Comparison of ENCODE assay signal across 9 cellular contexts in the genomic region with DNA sequence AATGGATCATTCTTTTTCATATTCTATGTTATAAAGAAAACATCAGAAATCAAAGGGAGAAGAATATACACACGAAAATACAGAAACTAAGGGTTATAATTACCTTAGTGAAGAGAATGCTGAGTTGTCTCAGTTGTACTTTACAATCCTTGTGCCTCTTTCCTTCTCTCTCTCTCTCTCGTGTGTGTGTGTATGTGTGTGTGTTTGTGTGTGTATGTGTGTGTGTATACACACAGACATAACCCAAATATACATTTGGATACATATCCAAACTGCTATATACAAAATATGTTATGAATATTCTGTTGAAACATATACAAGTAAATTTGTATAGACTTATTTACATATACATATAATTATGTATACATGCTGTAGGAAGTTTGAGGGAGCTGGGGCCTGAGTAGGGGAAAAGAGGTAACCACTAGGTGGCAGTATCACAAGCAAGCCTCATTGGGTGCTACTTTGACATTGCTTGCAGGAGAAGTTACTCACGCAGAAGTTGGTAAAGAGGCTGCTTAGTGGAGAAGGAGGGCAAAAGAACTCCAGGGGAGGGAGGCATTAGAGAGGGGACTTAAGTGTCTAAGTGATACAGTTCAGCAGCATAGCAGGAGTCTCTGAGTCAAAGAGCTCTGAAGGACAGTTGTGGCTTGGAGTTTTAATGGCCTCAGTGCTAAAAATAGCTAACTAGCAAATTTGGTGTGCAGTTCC.
DNase-seq lines count a peak whose midpoint lies in the region; ATAC-seq and TF ChIP-seq lines count a peak whose summit lies in the region.
"Had no signal": no experiment of that assay in that cellular context is flagged by ENCODE, and none has a peak within 500 bp of the region (broad histone marks: within the 10 kb centered on the region; RNA-seq: fewer than 3 reads in every experiment).

No MANE protein-coding gene starts in this region.

- no peaks in the 10 kb centered on the region for H3K36me3 ChIP-seq in spleen
- H3K36me3 ChIP-seq: SJSA1 had no signal

- intact Hi-C loops in spleen (cut with DNase I; ENCODE audit: low total_unique reads) = no loop called here

- POLR2A ChIA-PET in HEK293T (lab: Yijun Ruan, JAX) = interaction anchor here (0.8 kb wide), 1 partner anchor 74 kb away, joined by 3 read pairs; no protein-coding TSS in a partner anchor

- CTCF ChIA-PET in HEK293T (lab: Yijun Ruan, JAX) = interaction anchor here (0.5 to 4.1 kb wide), 32 partner anchors 8 to 134 kb away, joined by 3 to 38 read pairs (median 4); no protein-coding TSS in a partner anchor

- H3K4me3 ChIP-seq in cardiac fibroblast (replicated peaks in 1 of 2; ENCODE audit: low read depth in 2 of 2, low read length in 2 of 2) (no peak overlapping the region), spleen (no peak overlapping the region)
- H3K4me3 ChIP-seq: SJSA1 had no signal

- DNase-seq in HEK293T (ENCODE audit: extremely low spot score) (peak; percentile 97), NCI-H1048 (lab: John Stamatoyannopoulos, UW) (peak; percentile 0), cardiac fibroblast (ENCODE audit: low read depth in 2 of 2) (peak; percentile 13 to 16), spleen (no peak), NCI-H510A treated with DMSO at 0.1 percent for 48 hours (lab: John Stamatoyannopoulos, UW) (no peak), DMS153 (lab: John Stamatoyannopoulos, UW) (no peak)

- WGBS in spleen, 5 donors = 41 to 46% (median 45%) methylated on average over 3 of the region's 3 CpGs

- H3K9me3 ChIP-seq in spleen = peaks cover 0 to 37% (median 17%) of the 10 kb centered on the region in 8 donors
- H3K9me3 ChIP-seq: SJSA1 had no signal

- no peaks in the 10 kb centered on the region for H3K4me1 ChIP-seq in spleen
- H3K4me1 ChIP-seq: SJSA1 had no signal

- no peak overlapping the region for H3K27ac ChIP-seq in spleen
- H3K27ac ChIP-seq: SJSA1 had no signal

- no peak for TF ChIP-seq POLR2A in spleen (IDR thresholded peaks at IDR 0.05)

- ATAC-seq in HG03139 (IDR thresholded peaks at IDR 0.05; ENCODE audit: unreplicated experiment) = no peak

- TF ChIP-seq CTCF in GM12874 (IDR thresholded peaks at IDR 0.05; ENCODE audit: insufficient read depth, low read depth, low read length) (peak; percentile 67), cardiac fibroblast (IDR thresholded peaks at IDR 0.05; ENCODE audit: low read depth, low read length) (peak; percentile 39), spleen (IDR thresholded peaks at IDR 0.05 in 8 of 11, conservative IDR thresholded peaks at IDR 0.05 in 3 of 11) (peak in 9 of 11 experiments; percentile 19 to 61 (median 45))

- no peaks in the 10 kb centered on the region for H3K27me3 ChIP-seq in spleen (replicated peaks in 1 of 7)
- H3K27me3 ChIP-seq: SJSA1 had no signal

TF ChIP-seq in HEK293T, 16 proteins besides CTCF, POLR2A, EP300 and RAD21:
- TF ChIP-seq SUZ12 (IDR thresholded peaks at IDR 0.05) = peak; percentile 55; the same call in 1 of the 2 replicates
- TF ChIP-seq NFRKB (IDR thresholded peaks at IDR 0.05) = peak; percentile 41; the same call in 1 of the 2 replicates
- peak; percentile 57 for TF ChIP-seq TARDBP (IDR thresholded peaks at IDR 0.05)
- TF ChIP-seq ELF4 (IDR thresholded peaks at IDR 0.05) = peak; percentile 43; the same call in 1 of the 2 replicates
- TF ChIP-seq LEF1 (IDR thresholded peaks at IDR 0.05; ENCODE audit: borderline replicate concordance) = no peak
- peak; percentile 84 for TF ChIP-seq FOXK2 (IDR thresholded peaks at IDR 0.05)
- TF ChIP-seq BHLHE40 (IDR thresholded peaks at IDR 0.05; ENCODE audit: borderline replicate concordance) = no peak; the same call in 1 of the 2 replicates
- 0 out of 2 replicates have a peak, but pooled peaks have one; percentile 34 for TF ChIP-seq CTBP1 (IDR thresholded peaks at IDR 0.05; ENCODE audit: borderline replicate concordance)
- no peak for TF ChIP-seq FOXM1 (IDR thresholded peaks at IDR 0.05; ENCODE audit: borderline replicate concordance)
- TF ChIP-seq ZNF384 (IDR thresholded peaks at IDR 0.05) = no peak; the same call in 1 of the 2 replicates

Comparison
In these comparisons a context has a peak if more than half of its experiments do, and no peak if none do; other contexts are left out.
1. DNase-seq: peak in HEK293T (single experiment), NCI-H1048 (single experiment) and cardiac fibroblast (2 of 2); none in spleen (single experiment), NCI-H510A treated with DMSO at 0.1 percent for 48 hours (single experiment) and DMS153 (single experiment).
2. Peak in every context shown above with its lines, with median percentiles within 50 percentile points of each other: CTCF ChIP-seq.